Comparison of ENCODE assay signal across 35 cellular contexts in genomic region chr3:179281825-179282224, GRCh38.
"Had no signal": no experiment of that assay in that cellular context is flagged by ENCODE, and none has a peak within 500 bp of the region (broad histone marks: within the 10 kb centered on the region; RNA-seq: fewer than 3 reads in every experiment).

No MANE protein-coding gene starts in this region.

- H3K36me3 ChIP-seq: MG63 had no signal

- H3K9me3 ChIP-seq: MG63 had no signal

- DNase-seq: Karpas-422, Kasumi-1, MG63, MM.1S, MV-4-11, NCI-H1048, NCI-H1092, NCI-H1092 treated with DMSO at 0.1 percent for 48 hours, NCI-H1105, NCI-H1105 treated with DMSO at 0.1 percent for 48 hours, NCI-H1417, NCI-H1417 treated with DMSO at 0.1 percent for 48 hours, NCI-H1436, NCI-H1436 treated with DMSO at 0.1 percent for 48 hours, NCI-H146, NCI-H1694, NCI-H1694 treated with DMSO at 0.1 percent for 48 hours, NCI-H187, NCI-H187 treated with DMSO at 0.1 percent for 48 hours, NCI-H1930, NCI-H2029, NCI-H2029 treated with DMSO at 0.1 percent for 48 hours, NCI-H2081, NCI-H2081 treated with DMSO at 0.1 percent for 48 hours, NCI-H2107, NCI-H2171, NCI-H2171 treated with DMSO at 0.1 percent for 48 hours, NCI-H2227 treated with DMSO at 0.1 percent for 48 hours, NCI-H226, NCI-H345, NCI-H446, NCI-H446 treated with DMSO at 0.1 percent for 48 hours, NCI-H510A, NCI-H510A treated with DMSO at 0.1 percent for 48 hours, NCI-H524 had no signal

- H3K4me3 ChIP-seq: MG63 had no signal
